In the genomic region with DNA sequence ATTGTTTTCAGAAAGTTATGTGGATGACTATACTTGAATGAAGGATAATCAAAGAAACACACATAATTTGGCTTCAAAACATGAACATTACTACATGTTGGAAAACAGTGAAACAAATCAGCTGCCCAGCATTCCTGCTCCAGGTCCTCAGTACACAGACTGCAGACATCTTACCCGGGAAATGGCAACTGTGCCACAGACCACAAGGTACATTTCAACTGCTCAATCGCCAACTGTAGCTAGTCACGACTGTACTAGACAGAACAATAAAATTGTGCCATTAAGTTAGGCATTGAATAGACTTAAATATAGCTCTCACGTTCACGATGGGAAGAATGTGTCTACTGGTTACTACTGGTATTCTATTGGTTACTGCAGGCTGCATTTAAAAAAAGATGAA, we compare ENCODE assay signal across 1 cellular context.
TF ChIP-seq lines count a peak whose summit lies in the region.

No MANE protein-coding gene starts in this region.

TF ChIP-seq in WTC11, 78 proteins besides CTCF, POLR2A, EP300 and RAD21 (continued from another document):
- TF ChIP-seq, protein P1, sequence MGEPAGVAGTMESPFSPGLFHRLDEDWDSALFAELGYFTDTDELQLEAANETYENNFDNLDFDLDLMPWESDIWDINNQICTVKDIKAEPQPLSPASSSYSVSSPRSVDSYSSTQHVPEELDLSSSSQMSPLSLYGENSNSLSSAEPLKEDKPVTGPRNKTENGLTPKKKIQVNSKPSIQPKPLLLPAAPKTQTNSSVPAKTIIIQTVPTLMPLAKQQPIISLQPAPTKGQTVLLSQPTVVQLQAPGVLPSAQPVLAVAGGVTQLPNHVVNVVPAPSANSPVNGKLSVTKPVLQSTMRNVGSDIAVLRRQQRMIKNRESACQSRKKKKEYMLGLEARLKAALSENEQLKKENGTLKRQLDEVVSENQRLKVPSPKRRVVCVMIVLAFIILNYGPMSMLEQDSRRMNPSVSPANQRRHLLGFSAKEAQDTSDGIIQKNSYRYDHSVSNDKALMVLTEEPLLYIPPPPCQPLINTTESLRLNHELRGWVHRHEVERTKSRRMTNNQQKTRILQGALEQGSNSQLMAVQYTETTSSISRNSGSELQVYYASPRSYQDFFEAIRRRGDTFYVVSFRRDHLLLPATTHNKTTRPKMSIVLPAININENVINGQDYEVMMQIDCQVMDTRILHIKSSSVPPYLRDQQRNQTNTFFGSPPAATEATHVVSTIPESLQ (CRISPR knock-in tag; IDR thresholded peaks at IDR 0.05): no peak
- TF ChIP-seq MLX (CRISPR knock-in tag; IDR thresholded peaks at IDR 0.05) (no peak), ERG (CRISPR knock-in tag; IDR thresholded peaks at IDR 0.05) (no peak), AR (CRISPR knock-in tag; IDR thresholded peaks at IDR 0.05) (no peak), PRRX2 (CRISPR knock-in tag; IDR thresholded peaks at IDR 0.05) (no peak), FOXJ3 (CRISPR knock-in tag; IDR thresholded peaks at IDR 0.05; ENCODE audit: borderline replicate concordance) (no peak), ZNF512 (CRISPR knock-in tag; IDR thresholded peaks at IDR 0.05; ENCODE audit: borderline replicate concordance) (no peak), NR1H2 (CRISPR knock-in tag; IDR thresholded peaks at IDR 0.05) (no peak), NFE2L1 (CRISPR knock-in tag; IDR thresholded peaks at IDR 0.05) (no peak), ETV6 (CRISPR knock-in tag; IDR thresholded peaks at IDR 0.05) (no peak)
- TF ChIP-seq, protein P2, sequence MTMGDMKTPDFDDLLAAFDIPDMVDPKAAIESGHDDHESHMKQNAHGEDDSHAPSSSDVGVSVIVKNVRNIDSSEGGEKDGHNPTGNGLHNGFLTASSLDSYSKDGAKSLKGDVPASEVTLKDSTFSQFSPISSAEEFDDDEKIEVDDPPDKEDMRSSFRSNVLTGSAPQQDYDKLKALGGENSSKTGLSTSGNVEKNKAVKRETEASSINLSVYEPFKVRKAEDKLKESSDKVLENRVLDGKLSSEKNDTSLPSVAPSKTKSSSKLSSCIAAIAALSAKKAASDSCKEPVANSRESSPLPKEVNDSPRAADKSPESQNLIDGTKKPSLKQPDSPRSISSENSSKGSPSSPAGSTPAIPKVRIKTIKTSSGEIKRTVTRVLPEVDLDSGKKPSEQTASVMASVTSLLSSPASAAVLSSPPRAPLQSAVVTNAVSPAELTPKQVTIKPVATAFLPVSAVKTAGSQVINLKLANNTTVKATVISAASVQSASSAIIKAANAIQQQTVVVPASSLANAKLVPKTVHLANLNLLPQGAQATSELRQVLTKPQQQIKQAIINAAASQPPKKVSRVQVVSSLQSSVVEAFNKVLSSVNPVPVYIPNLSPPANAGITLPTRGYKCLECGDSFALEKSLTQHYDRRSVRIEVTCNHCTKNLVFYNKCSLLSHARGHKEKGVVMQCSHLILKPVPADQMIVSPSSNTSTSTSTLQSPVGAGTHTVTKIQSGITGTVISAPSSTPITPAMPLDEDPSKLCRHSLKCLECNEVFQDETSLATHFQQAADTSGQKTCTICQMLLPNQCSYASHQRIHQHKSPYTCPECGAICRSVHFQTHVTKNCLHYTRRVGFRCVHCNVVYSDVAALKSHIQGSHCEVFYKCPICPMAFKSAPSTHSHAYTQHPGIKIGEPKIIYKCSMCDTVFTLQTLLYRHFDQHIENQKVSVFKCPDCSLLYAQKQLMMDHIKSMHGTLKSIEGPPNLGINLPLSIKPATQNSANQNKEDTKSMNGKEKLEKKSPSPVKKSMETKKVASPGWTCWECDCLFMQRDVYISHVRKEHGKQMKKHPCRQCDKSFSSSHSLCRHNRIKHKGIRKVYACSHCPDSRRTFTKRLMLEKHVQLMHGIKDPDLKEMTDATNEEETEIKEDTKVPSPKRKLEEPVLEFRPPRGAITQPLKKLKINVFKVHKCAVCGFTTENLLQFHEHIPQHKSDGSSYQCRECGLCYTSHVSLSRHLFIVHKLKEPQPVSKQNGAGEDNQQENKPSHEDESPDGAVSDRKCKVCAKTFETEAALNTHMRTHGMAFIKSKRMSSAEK (CRISPR knock-in tag; IDR thresholded peaks at IDR 0.05; ENCODE audit: borderline replicate concordance): no peak
- TF ChIP-seq, protein P3, sequence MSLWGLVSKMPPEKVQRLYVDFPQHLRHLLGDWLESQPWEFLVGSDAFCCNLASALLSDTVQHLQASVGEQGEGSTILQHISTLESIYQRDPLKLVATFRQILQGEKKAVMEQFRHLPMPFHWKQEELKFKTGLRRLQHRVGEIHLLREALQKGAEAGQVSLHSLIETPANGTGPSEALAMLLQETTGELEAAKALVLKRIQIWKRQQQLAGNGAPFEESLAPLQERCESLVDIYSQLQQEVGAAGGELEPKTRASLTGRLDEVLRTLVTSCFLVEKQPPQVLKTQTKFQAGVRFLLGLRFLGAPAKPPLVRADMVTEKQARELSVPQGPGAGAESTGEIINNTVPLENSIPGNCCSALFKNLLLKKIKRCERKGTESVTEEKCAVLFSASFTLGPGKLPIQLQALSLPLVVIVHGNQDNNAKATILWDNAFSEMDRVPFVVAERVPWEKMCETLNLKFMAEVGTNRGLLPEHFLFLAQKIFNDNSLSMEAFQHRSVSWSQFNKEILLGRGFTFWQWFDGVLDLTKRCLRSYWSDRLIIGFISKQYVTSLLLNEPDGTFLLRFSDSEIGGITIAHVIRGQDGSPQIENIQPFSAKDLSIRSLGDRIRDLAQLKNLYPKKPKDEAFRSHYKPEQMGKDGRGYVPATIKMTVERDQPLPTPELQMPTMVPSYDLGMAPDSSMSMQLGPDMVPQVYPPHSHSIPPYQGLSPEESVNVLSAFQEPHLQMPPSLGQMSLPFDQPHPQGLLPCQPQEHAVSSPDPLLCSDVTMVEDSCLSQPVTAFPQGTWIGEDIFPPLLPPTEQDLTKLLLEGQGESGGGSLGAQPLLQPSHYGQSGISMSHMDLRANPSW (CRISPR knock-in tag; conservative IDR thresholded peaks at IDR 0.05; ENCODE audit: low read depth): no peak
